ENCODE assay signal across 1 cellular context in genomic region chr15:73633111-73633990, GRCh38.
TF ChIP-seq lines count a peak whose summit lies in the region.

NPTN (minus strand) TSS chr15:73633389; CDS start chr15:73633215, 174 bp downstream.

TF ChIP-seq in HEK293, 187 proteins besides CTCF, POLR2A, EP300 and RAD21 (continued from another document and continues in another):
- TF ChIP-seq ZNF645 (tag by site-specific recombination; IDR thresholded peaks at IDR 0.05), result no peak
- no peak; the same call in 1 of the 2 replicates for TF ChIP-seq ZNF146 (tag by site-specific recombination; IDR thresholded peaks at IDR 0.05)
- no peak for TF ChIP-seq FEZF1 (tag by site-specific recombination; IDR thresholded peaks at IDR 0.05)
- TF ChIP-seq ZNF664 (tag by site-specific recombination; IDR thresholded peaks at IDR 0.05), result peak; percentile 36; the same call in 1 of the 2 replicates
- TF ChIP-seq SETDB1 (IDR thresholded peaks at IDR 0.05; ENCODE audit: insufficient read length, low read length), result no peak
- no peak for TF ChIP-seq ZNF776 (tag by site-specific recombination; IDR thresholded peaks at IDR 0.05; ENCODE audit: borderline replicate concordance)
- TF ChIP-seq IKZF3 (tag by site-specific recombination; IDR thresholded peaks at IDR 0.05), result no peak
- 0 out of 2 replicates have a peak, but pooled peaks have one; percentile 6 for TF ChIP-seq ZNF280D (tag by site-specific recombination; IDR thresholded peaks at IDR 0.05)
- no peak; the same call in 1 of the 2 replicates for TF ChIP-seq KLF9 (tag by site-specific recombination; IDR thresholded peaks at IDR 0.05; ENCODE audit: low read depth)
- TF ChIP-seq ZNF785 (tag by site-specific recombination; IDR thresholded peaks at IDR 0.05), result no peak
- no peak for TF ChIP-seq PBX3 (CRISPR knock-in tag; IDR thresholded peaks at IDR 0.05)
- TF ChIP-seq ZBTB48 (tag by site-specific recombination; IDR thresholded peaks at IDR 0.05), result peak; percentile 12; the same call in 1 of the 2 replicates
- TF ChIP-seq ZBTB44 (tag by site-specific recombination; IDR thresholded peaks at IDR 0.05), result no peak
- no peak for TF ChIP-seq ZNF426 (tag by site-specific recombination; IDR thresholded peaks at IDR 0.05)
- TF ChIP-seq ZNF560 (tag by site-specific recombination; IDR thresholded peaks at IDR 0.05; ENCODE audit: borderline replicate concordance), result no peak
- TF ChIP-seq SCRT2 (tag by site-specific recombination; IDR thresholded peaks at IDR 0.05), result no peak
- TF ChIP-seq HIC1 (tag by site-specific recombination; IDR thresholded peaks at IDR 0.05), result no peak
- no peak for TF ChIP-seq RBAK (tag by site-specific recombination; IDR thresholded peaks at IDR 0.05)
- TF ChIP-seq REPIN1 (tag by site-specific recombination; IDR thresholded peaks at IDR 0.05; ENCODE audit: low read depth), result no peak
- TF ChIP-seq ZNF830 (tag by site-specific recombination; IDR thresholded peaks at IDR 0.05; ENCODE audit: low read depth), result no peak
- no peak for TF ChIP-seq SALL2 (tag by site-specific recombination; IDR thresholded peaks at IDR 0.05; ENCODE audit: borderline replicate concordance)
- no peak for TF ChIP-seq HOXA7 (CRISPR knock-in tag; IDR thresholded peaks at IDR 0.05; ENCODE audit: borderline replicate concordance)
- peak; percentile 68; the same call in 1 of the 2 replicates for TF ChIP-seq ZFP69B (tag by site-specific recombination; IDR thresholded peaks at IDR 0.05)
- peak; percentile 84 for TF ChIP-seq ZBTB17 (tag by site-specific recombination; IDR thresholded peaks at IDR 0.05)
- TF ChIP-seq ZNF488 (tag by site-specific recombination; IDR thresholded peaks at IDR 0.05), result no peak
- TF ChIP-seq ZNF175 (tag by site-specific recombination; IDR thresholded peaks at IDR 0.05), result no peak
- TF ChIP-seq ZNF707 (tag by site-specific recombination; IDR thresholded peaks at IDR 0.05), result no peak
- TF ChIP-seq ZNF580 (tag by site-specific recombination; IDR thresholded peaks at IDR 0.05), result peak; percentile 55; the same call in 1 of the 2 replicates
- TF ChIP-seq ZSCAN18 (tag by site-specific recombination; IDR thresholded peaks at IDR 0.05), result no peak
- TF ChIP-seq ZNF623 (tag by site-specific recombination; IDR thresholded peaks at IDR 0.05), result peak; percentile 30; the same call in 1 of the 2 replicates
- no peak for TF ChIP-seq HOXD13 (CRISPR knock-in tag; IDR thresholded peaks at IDR 0.05; ENCODE audit: borderline replicate concordance)
- no peak for TF ChIP-seq ZNF518A (tag by site-specific recombination; conservative IDR thresholded peaks at IDR 0.05; ENCODE audit: low read depth)
- TF ChIP-seq HOXC10 (CRISPR knock-in tag; IDR thresholded peaks at IDR 0.05), result no peak
- TF ChIP-seq ZNF585B (tag by site-specific recombination; IDR thresholded peaks at IDR 0.05), result no peak
- no peak for TF ChIP-seq ZNF221 (tag by site-specific recombination; IDR thresholded peaks at IDR 0.05; ENCODE audit: borderline replicate concordance)
- TF ChIP-seq INSM2 (tag by site-specific recombination; IDR thresholded peaks at IDR 0.05), result peak; percentile 49; the same call in 1 of the 2 replicates
- TF ChIP-seq KLF1 (tag by site-specific recombination; IDR thresholded peaks at IDR 0.05), result 0 out of 2 replicates have a peak, but pooled peaks have one; percentile 39
- no peak for TF ChIP-seq ZNF514 (tag by site-specific recombination; IDR thresholded peaks at IDR 0.05)
- no peak for TF ChIP-seq ATF2 (tag by site-specific recombination; IDR thresholded peaks at IDR 0.05; ENCODE audit: low read depth)
- TF ChIP-seq ZNF302 (tag by site-specific recombination; IDR thresholded peaks at IDR 0.05; ENCODE audit: low read depth), result no peak
